In genomic region chr1:215710340-215710971, GRCh38 we compare ENCODE assay signal across 9 cellular contexts.
DNase-seq lines count a peak whose midpoint lies in the region; ATAC-seq, FAIRE-seq and TF ChIP-seq lines count a peak whose summit lies in the region.
"Had no signal": no experiment of that assay in that cellular context is flagged by ENCODE, and none has a peak within 500 bp of the region (broad histone marks: within the 10 kb centered on the region; RNA-seq: fewer than 3 reads in every experiment).

No MANE protein-coding gene starts in this region.

- no peaks in the 10 kb centered on the region for H3K27me3 ChIP-seq in vagina
- H3K27me3 ChIP-seq: SJSA1 had no signal

- no peak overlapping the region for H3K27ac ChIP-seq in vagina
- H3K27ac ChIP-seq: SJSA1 had no signal

- TF ChIP-seq POLR2A in vagina (IDR thresholded peaks at IDR 0.05) = no peak

- peak; percentile 88 for ATAC-seq in HG02938 (IDR thresholded peaks at IDR 0.05; ENCODE audit: unreplicated experiment)

- TF ChIP-seq CTCF in vagina (IDR thresholded peaks at IDR 0.05) = no peak

- peak; percentile 56 for FAIRE-seq in GM18507 (lab: Jason Lieb, UNC)

- DNase-seq in Ammon's horn (ENCODE audit: low spot score) = peak; percentile 13
- no peak for DNase-seq in GM18507 (ENCODE audit: extremely low spot score, insufficient read length, low read depth)
- peak; percentile 82 for DNase-seq in NCI-H1436 (lab: John Stamatoyannopoulos, UW)
- peak; percentile 35 for DNase-seq in SW480 (ENCODE audit: low spot score)
- peak; percentile 15 for DNase-seq in iPS DF 19.7 (ENCODE audit: low read depth, low spot score)
- DNase-seq in vagina (ENCODE audit: extremely low spot score in 2 of 2) = no peak
- DNase-seq in mesenteric fat pad (ENCODE audit: low spot score) = no peak

- intact Hi-C loops in vagina (cut with DNase I) = no loop called here

- H3K4me3 ChIP-seq in vagina = no peak overlapping the region
- H3K4me3 ChIP-seq: SJSA1 had no signal

- no peaks in the 10 kb centered on the region for H3K9me3 ChIP-seq in vagina
- H3K9me3 ChIP-seq: SJSA1 had no signal

- no peaks in the 10 kb centered on the region for H3K36me3 ChIP-seq in vagina
- H3K36me3 ChIP-seq: SJSA1 had no signal

- H3K4me1 ChIP-seq in vagina = no peaks in the 10 kb centered on the region
- H3K4me1 ChIP-seq: SJSA1 had no signal

Comparison
In these comparisons a context has a peak if more than half of its experiments do, and no peak if none do; other contexts are left out.
1. DNase-seq: peak in Ammon's horn (single experiment), NCI-H1436 (single experiment), SW480 (single experiment) and iPS DF 19.7 (single experiment); none in GM18507 (single experiment), vagina (0 of 2) and mesenteric fat pad (single experiment).